ENCODE assay signal across 18 cellular contexts in genomic region chr13:89169951-89170350, GRCh38.
DNase-seq lines count a peak whose midpoint lies in the region; FAIRE-seq and TF ChIP-seq lines count a peak whose summit lies in the region.
"Had no signal": no experiment of that assay in that cellular context is flagged by ENCODE, and none has a peak within 500 bp of the region (broad histone marks: within the 10 kb centered on the region; RNA-seq: fewer than 3 reads in every experiment).

No MANE protein-coding gene starts in this region.

- no peaks in the 10 kb centered on the region for H3K9me3 ChIP-seq in Karpas-422 (ENCODE audit: low read length)
- H3K9me3 ChIP-seq in OCI-LY3 (ENCODE audit: insufficient read depth, low read length): no peaks in the 10 kb centered on the region
- H3K9me3 ChIP-seq: HAP-1 had no signal

- H2AFZ ChIP-seq in Karpas-422 (ENCODE audit: low read length): peak overlapping the region; percentile 85
- peak overlapping the region; percentile 22; the same call in 1 of the 2 replicates for H2AFZ ChIP-seq in OCI-LY3 (ENCODE audit: low read depth, low read length)
- H2AFZ ChIP-seq: GM23338 had no signal

- H3K79me2 ChIP-seq in Karpas-422 (ENCODE audit: low read length) (no peaks in the 10 kb centered on the region), OCI-LY3 (ENCODE audit: low read length) (no peaks in the 10 kb centered on the region)

- FAIRE-seq in H54 (lab: Jason Lieb, UNC): peak; percentile 78
- FAIRE-seq: GM12891, GM18507 had no signal

- H3K9me2 ChIP-seq in Karpas-422 (replicated peaks; ENCODE audit: insufficient read depth, low read length): no peaks in the 10 kb centered on the region

- no peaks in the 10 kb centered on the region for H3K36me3 ChIP-seq in Karpas-422 (ENCODE audit: insufficient read depth, low read length)
- H3K36me3 ChIP-seq in OCI-LY3 (replicated peaks; ENCODE audit: low read depth, low read length): no peaks in the 10 kb centered on the region
- H3K36me3 ChIP-seq: HAP-1 had no signal

- H3K27me3 ChIP-seq in Karpas-422 (ENCODE audit: low read length) (no peaks in the 10 kb centered on the region), OCI-LY3 (ENCODE audit: low read depth, low read length) (no peaks in the 10 kb centered on the region), dorsolateral prefrontal cortex (no peaks in the 10 kb centered on the region)

- H3K4me2 ChIP-seq in Karpas-422 (ENCODE audit: low read depth, low read length, poor library complexity, severe bottlenecking) (no peak overlapping the region), OCI-LY3 (ENCODE audit: low read length) (no peak overlapping the region)
- H3K4me2 ChIP-seq: GM23338 had no signal

- H3K4me3 ChIP-seq in Karpas-422 (ENCODE audit: low read length) (no peak overlapping the region), OCI-LY3 (ENCODE audit: low read length) (no peak overlapping the region), dorsolateral prefrontal cortex (no peak overlapping the region)
- H3K4me3 ChIP-seq: GM23338, HAP-1 had no signal

- DNase-seq in H54 (ENCODE audit: insufficient read length, low spot score): no peak
- no peak for DNase-seq in Karpas-422
- no peak for DNase-seq in NCI-H1930 (lab: John Stamatoyannopoulos, UW)
- no peak for DNase-seq in dorsolateral prefrontal cortex
- no peak for DNase-seq in T-helper 1 cell
- DNase-seq: C1 segment of cervical spinal cord; Calu3; CD4-positive, alpha-beta memory T cell; COR-L47; DMS53; DMS79 treated with DMSO at 0.1 percent for 48 hours; GF-D8; HFFc6 had no signal

- TF ChIP-seq CTCF in OCI-LY3 (IDR thresholded peaks at IDR 0.05; ENCODE audit: low read depth, low read length): no peak
- no peak for TF ChIP-seq CTCF in dorsolateral prefrontal cortex (IDR thresholded peaks at IDR 0.05 in 54 of 56, conservative IDR thresholded peaks at IDR 0.05 in 2 of 56; ENCODE audit: low read depth in 1 of 56, partially characterized antibody in 56 of 56)

- H3K27ac ChIP-seq in Karpas-422 (ENCODE audit: low read length) (no peak overlapping the region), OCI-LY3 (ENCODE audit: low read length) (no peak overlapping the region), dorsolateral prefrontal cortex (no peak overlapping the region)

- intact Hi-C loops in dorsolateral prefrontal cortex (cut with DNase I): no loop called here

- H4K20me1 ChIP-seq in Karpas-422 (ENCODE audit: insufficient read depth, low read depth, low read length) (no peaks in the 10 kb centered on the region), OCI-LY3 (ENCODE audit: insufficient read depth, low read length) (no peaks in the 10 kb centered on the region)

- H3K9ac ChIP-seq in Karpas-422 (ENCODE audit: low read length): no peak overlapping the region
- no peak overlapping the region for H3K9ac ChIP-seq in OCI-LY3 (ENCODE audit: low read length)

- TF ChIP-seq POLR2A in H54 (IDR thresholded peaks at IDR 0.05; ENCODE audit: low read depth, low read length): no peak

- peaks cover 2% of the 10 kb centered on the region; the same call in 1 of the 2 replicates for H3K4me1 ChIP-seq in Karpas-422 (ENCODE audit: low read length)
- no peaks in the 10 kb centered on the region for H3K4me1 ChIP-seq in OCI-LY3 (ENCODE audit: low read length)
- H3K4me1 ChIP-seq: HAP-1 had no signal
